21 cellular contexts compared by ENCODE assay signal in genomic region chr5:129496410-129496809, GRCh38. TPM values are rescaled to one million over a fixed set of nuclear protein-coding genes. Genes with fewer than 3 reads are reported as not detected.
DNase-seq lines count a peak whose midpoint lies in the region; ATAC-seq and TF ChIP-seq lines count a peak whose summit lies in the region.
"Had no signal": no experiment of that assay in that cellular context is flagged by ENCODE, and none has a peak within 500 bp of the region (broad histone marks: within the 10 kb centered on the region; RNA-seq: fewer than 3 reads in every experiment).

No MANE protein-coding gene starts in this region.

- H3K4me1 ChIP-seq in right atrium auricular region (no peaks in the 10 kb centered on the region), heart left ventricle (no peaks in the 10 kb centered on the region)
- H3K4me1 ChIP-seq: parathyroid adenoma had no signal

- H3K27me3 ChIP-seq in right atrium auricular region = no peaks in the 10 kb centered on the region
- no peaks in the 10 kb centered on the region for H3K27me3 ChIP-seq in heart left ventricle

- intact Hi-C loops in Right ventricle myocardium inferior (cut with DNase I) = no loop called here
- intact Hi-C loops in heart left ventricle (cut with DNase I) = no loop called here

- TF ChIP-seq CTCF in right atrium auricular region (IDR thresholded peaks at IDR 0.05) = no peak
- TF ChIP-seq CTCF in heart left ventricle (IDR thresholded peaks at IDR 0.05) = no peak

- H3K4me3 ChIP-seq in right atrium auricular region = no peak overlapping the region
- H3K4me3 ChIP-seq in heart left ventricle = no peak overlapping the region

- no peak for TF ChIP-seq POLR2A in heart left ventricle (IDR thresholded peaks at IDR 0.05)

- H3K9me3 ChIP-seq in right atrium auricular region (no peaks in the 10 kb centered on the region), heart left ventricle (no peaks in the 10 kb centered on the region)

- no peaks in the 10 kb centered on the region for H3K36me3 ChIP-seq in right atrium auricular region
- H3K36me3 ChIP-seq in heart left ventricle = no peaks in the 10 kb centered on the region

- no peak overlapping the region for H3K27ac ChIP-seq in right atrium auricular region
- peak overlapping the region in 3 of 12 donors; percentile 22 to 54 (median 36) for H3K27ac ChIP-seq in heart left ventricle
- H3K27ac ChIP-seq: parathyroid adenoma had no signal

- DNase-seq in Right ventricle myocardium inferior (ENCODE audit: missing footprints) (no peak), right atrium auricular region (ENCODE audit: low spot score) (no peak), LHCN-M2 (ENCODE audit: low read depth) (peak; percentile 13), heart left ventricle (peak in 3 of 5 donors; percentile 22 to 33 (median 26)), NCI-H69 (lab: John Stamatoyannopoulos, UW) (no peak), GF-D8 (lab: John Stamatoyannopoulos, UW) (no peak)
- DNase-seq: 8988T; activated CD4-positive, alpha-beta T cell treated with anti-CD3 and anti-CD28 coated beads, Interleukin-2, amount 10 ng/mL, durations not matched to agents 24 days and 14 days; activated CD8-positive, alpha-beta memory T cell treated with anti-CD3 and anti-CD28 coated beads, Interleukin-2, amount 50 U/mL, for 4 hours; Calu3; cortex of kidney; natural killer cell; NCI-H1436; NK-92 treated with Interleukin-12 subunit alpha and Interleukin-12 subunit beta, amount 100 ng/mL, for 24 hours; stimulated activated CD4-positive, alpha-beta T cell treated with anti-CD3 and anti-CD28 coated beads, Interleukin-1b, Interleukin-23, amount 100 ng/mL, for 48 hours; stimulated activated naive CD8-positive, alpha-beta T cell treated with anti-CD3 and anti-CD28 coated beads, Interleukin-15, amount 100 ng/mL, for 72 hours; trophoblast cell had no signal

- ATAC-seq in Right ventricle myocardium inferior (peak; percentile 89), heart left ventricle (peak; percentile 61 to 93 (median 82)), HG02610 (IDR thresholded peaks at IDR 0.05; ENCODE audit: unreplicated experiment) (no peak), GM18868 (IDR thresholded peaks at IDR 0.05; ENCODE audit: unreplicated experiment) (no peak)
- ATAC-seq: natural killer cell; stimulated activated naive CD8-positive, alpha-beta T cell treated with anti-CD3 and anti-CD28 coated beads, Interleukin-15, amount 100 ng/mL, for 72 hours had no signal

RNA-seq across cellular contexts. Expression of gene ADAMTS19, which starts 36.3 kb away (rescaled TPM):
- total RNA-seq in Right ventricle myocardium inferior (0.95 TPM), right atrium auricular region (under 1 TPM; 0.44 to 0.59 TPM), LHCN-M2 (2014; rRNA removed) (not detected in 2 replicates), heart left ventricle (1 to 10 TPM in 2 of 9 donors, under 1 TPM in 5, not detected in 2; 0.16 to 1.2 (median 0.56) TPM)
- not detected for polyA plus RNA-seq in LHCN-M2 (2012)
- polyA plus RNA-seq in heart left ventricle = under 1 TPM in 1 of 2 donors, not detected in 1; 0.22 TPM
- total RNA-seq: activated CD4-positive, alpha-beta T cell treated with anti-CD3 and anti-CD28 coated beads, Interleukin-2, amount 10 ng/mL, durations not matched to agents 24 days and 14 days; Calu3; natural killer cell; RPMI7951 had no signal

Comparison
In these comparisons a context has a peak if more than half of its experiments do, and no peak if none do; other contexts are left out.
1. DNase-seq: peak in LHCN-M2 (single experiment) and heart left ventricle (3 of 5); none in Right ventricle myocardium inferior (single experiment), right atrium auricular region (single experiment), NCI-H69 (single experiment) and GF-D8 (single experiment).
2. ATAC-seq: peak in Right ventricle myocardium inferior (single experiment) and heart left ventricle (4 of 4); none in HG02610 (single experiment) and GM18868 (single experiment).